ENCODE assay signal across 2 cellular contexts in genomic region chr19:49875177-49875576, GRCh38.
TF ChIP-seq lines count a peak whose summit lies in the region.

No MANE protein-coding gene starts in this region.

TF ChIP-seq in SK-N-SH, 30 proteins besides CTCF, POLR2A, EP300 and RAD21:
- TF ChIP-seq, protein P1, sequence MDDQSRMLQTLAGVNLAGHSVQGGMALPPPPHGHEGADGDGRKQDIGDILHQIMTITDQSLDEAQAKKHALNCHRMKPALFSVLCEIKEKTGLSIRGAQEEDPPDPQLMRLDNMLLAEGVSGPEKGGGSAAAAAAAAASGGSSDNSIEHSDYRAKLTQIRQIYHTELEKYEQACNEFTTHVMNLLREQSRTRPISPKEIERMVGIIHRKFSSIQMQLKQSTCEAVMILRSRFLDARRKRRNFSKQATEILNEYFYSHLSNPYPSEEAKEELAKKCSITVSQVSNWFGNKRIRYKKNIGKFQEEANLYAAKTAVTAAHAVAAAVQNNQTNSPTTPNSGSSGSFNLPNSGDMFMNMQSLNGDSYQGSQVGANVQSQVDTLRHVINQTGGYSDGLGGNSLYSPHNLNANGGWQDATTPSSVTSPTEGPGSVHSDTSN (IDR thresholded peaks at IDR 0.05): no peak
- no peak for TF ChIP-seq YY1 (IDR thresholded peaks at IDR 0.05; ENCODE audit: low read depth)
- TF ChIP-seq IRF3 (IDR thresholded peaks at IDR 0.05; ENCODE audit: low read depth, low read length): no peak
- TF ChIP-seq TAF1 (IDR thresholded peaks at IDR 0.05; ENCODE audit: borderline replicate concordance, low read depth, low read length): no peak
- TF ChIP-seq POLR2AphosphoS5 (IDR thresholded peaks at IDR 0.05; ENCODE audit: low read depth, low read length): no peak
- TF ChIP-seq, protein P2, sequence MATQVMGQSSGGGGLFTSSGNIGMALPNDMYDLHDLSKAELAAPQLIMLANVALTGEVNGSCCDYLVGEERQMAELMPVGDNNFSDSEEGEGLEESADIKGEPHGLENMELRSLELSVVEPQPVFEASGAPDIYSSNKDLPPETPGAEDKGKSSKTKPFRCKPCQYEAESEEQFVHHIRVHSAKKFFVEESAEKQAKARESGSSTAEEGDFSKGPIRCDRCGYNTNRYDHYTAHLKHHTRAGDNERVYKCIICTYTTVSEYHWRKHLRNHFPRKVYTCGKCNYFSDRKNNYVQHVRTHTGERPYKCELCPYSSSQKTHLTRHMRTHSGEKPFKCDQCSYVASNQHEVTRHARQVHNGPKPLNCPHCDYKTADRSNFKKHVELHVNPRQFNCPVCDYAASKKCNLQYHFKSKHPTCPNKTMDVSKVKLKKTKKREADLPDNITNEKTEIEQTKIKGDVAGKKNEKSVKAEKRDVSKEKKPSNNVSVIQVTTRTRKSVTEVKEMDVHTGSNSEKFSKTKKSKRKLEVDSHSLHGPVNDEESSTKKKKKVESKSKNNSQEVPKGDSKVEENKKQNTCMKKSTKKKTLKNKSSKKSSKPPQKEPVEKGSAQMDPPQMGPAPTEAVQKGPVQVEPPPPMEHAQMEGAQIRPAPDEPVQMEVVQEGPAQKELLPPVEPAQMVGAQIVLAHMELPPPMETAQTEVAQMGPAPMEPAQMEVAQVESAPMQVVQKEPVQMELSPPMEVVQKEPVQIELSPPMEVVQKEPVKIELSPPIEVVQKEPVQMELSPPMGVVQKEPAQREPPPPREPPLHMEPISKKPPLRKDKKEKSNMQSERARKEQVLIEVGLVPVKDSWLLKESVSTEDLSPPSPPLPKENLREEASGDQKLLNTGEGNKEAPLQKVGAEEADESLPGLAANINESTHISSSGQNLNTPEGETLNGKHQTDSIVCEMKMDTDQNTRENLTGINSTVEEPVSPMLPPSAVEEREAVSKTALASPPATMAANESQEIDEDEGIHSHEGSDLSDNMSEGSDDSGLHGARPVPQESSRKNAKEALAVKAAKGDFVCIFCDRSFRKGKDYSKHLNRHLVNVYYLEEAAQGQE (IDR thresholded peaks at IDR 0.05; ENCODE audit: low read depth, low read length): no peak
- TF ChIP-seq FOXJ3 (CRISPR knock-in tag; IDR thresholded peaks at IDR 0.05): no peak
- no peak for TF ChIP-seq TCF12 (IDR thresholded peaks at IDR 0.05)
- TF ChIP-seq, protein P3, sequence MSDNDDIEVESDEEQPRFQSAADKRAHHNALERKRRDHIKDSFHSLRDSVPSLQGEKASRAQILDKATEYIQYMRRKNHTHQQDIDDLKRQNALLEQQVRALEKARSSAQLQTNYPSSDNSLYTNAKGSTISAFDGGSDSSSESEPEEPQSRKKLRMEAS (IDR thresholded peaks at IDR 0.05; ENCODE audit: low read depth): no peak
- no peak for TF ChIP-seq SIN3A (IDR thresholded peaks at IDR 0.05; ENCODE audit: borderline replicate concordance, low read depth, low read length)
- no peak for TF ChIP-seq NRF1 (IDR thresholded peaks at IDR 0.05; ENCODE audit: low read depth, low read length)
- TF ChIP-seq ELF1 (IDR thresholded peaks at IDR 0.05): no peak
- TF ChIP-seq, protein P4, sequence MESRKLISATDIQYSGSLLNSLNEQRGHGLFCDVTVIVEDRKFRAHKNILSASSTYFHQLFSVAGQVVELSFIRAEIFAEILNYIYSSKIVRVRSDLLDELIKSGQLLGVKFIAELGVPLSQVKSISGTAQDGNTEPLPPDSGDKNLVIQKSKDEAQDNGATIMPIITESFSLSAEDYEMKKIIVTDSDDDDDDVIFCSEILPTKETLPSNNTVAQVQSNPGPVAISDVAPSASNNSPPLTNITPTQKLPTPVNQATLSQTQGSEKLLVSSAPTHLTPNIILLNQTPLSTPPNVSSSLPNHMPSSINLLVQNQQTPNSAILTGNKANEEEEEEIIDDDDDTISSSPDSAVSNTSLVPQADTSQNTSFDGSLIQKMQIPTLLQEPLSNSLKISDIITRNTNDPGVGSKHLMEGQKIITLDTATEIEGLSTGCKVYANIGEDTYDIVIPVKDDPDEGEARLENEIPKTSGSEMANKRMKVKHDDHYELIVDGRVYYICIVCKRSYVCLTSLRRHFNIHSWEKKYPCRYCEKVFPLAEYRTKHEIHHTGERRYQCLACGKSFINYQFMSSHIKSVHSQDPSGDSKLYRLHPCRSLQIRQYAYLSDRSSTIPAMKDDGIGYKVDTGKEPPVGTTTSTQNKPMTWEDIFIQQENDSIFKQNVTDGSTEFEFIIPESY (IDR thresholded peaks at IDR 0.05; ENCODE audit: borderline replicate concordance, low read depth): no peak

TF ChIP-seq in SK-N-SH treated with all-trans-retinoic acid at 6 μM for 48 hours, 23 proteins besides CTCF, POLR2A, EP300 and RAD21 (continued from another document):
- no peak for TF ChIP-seq TSHZ2 (CRISPR knock-in tag; IDR thresholded peaks at IDR 0.05)
- no peak for TF ChIP-seq SNAI2 (CRISPR knock-in tag; IDR thresholded peaks at IDR 0.05)
- no peak for TF ChIP-seq CREB5 (CRISPR knock-in tag; IDR thresholded peaks at IDR 0.05; ENCODE audit: low read depth)
- TF ChIP-seq RARB (CRISPR knock-in tag; IDR thresholded peaks at IDR 0.05): no peak
- TF ChIP-seq, protein P5, sequence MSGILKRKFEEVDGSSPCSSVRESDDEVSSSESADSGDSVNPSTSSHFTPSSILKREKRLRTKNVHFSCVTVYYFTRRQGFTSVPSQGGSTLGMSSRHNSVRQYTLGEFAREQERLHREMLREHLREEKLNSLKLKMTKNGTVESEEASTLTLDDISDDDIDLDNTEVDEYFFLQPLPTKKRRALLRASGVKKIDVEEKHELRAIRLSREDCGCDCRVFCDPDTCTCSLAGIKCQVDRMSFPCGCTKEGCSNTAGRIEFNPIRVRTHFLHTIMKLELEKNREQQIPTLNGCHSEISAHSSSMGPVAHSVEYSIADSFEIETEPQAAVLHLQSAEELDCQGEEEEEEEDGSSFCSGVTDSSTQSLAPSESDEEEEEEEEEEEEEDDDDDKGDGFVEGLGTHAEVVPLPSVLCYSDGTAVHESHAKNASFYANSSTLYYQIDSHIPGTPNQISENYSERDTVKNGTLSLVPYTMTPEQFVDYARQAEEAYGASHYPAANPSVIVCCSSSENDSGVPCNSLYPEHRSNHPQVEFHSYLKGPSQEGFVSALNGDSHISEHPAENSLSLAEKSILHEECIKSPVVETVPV (CRISPR knock-in tag; IDR thresholded peaks at IDR 0.05): no peak
- no peak for TF ChIP-seq ZNF565 (CRISPR knock-in tag; conservative IDR thresholded peaks at IDR 0.05; ENCODE audit: low read depth)
- TF ChIP-seq ZFP30 (CRISPR knock-in tag; IDR thresholded peaks at IDR 0.05): no peak
- TF ChIP-seq OSR1 (CRISPR knock-in tag; IDR thresholded peaks at IDR 0.05): no peak
- TF ChIP-seq BACH2 (CRISPR knock-in tag; IDR thresholded peaks at IDR 0.05; ENCODE audit: borderline replicate concordance): no peak
- no peak for TF ChIP-seq GLIS3 (CRISPR knock-in tag; IDR thresholded peaks at IDR 0.05)
- no peak for TF ChIP-seq TOX (CRISPR knock-in tag; IDR thresholded peaks at IDR 0.05; ENCODE audit: borderline replicate concordance)
- no peak for TF ChIP-seq PPARA (CRISPR knock-in tag; IDR thresholded peaks at IDR 0.05; ENCODE audit: borderline replicate concordance)
- TF ChIP-seq, protein P6, sequence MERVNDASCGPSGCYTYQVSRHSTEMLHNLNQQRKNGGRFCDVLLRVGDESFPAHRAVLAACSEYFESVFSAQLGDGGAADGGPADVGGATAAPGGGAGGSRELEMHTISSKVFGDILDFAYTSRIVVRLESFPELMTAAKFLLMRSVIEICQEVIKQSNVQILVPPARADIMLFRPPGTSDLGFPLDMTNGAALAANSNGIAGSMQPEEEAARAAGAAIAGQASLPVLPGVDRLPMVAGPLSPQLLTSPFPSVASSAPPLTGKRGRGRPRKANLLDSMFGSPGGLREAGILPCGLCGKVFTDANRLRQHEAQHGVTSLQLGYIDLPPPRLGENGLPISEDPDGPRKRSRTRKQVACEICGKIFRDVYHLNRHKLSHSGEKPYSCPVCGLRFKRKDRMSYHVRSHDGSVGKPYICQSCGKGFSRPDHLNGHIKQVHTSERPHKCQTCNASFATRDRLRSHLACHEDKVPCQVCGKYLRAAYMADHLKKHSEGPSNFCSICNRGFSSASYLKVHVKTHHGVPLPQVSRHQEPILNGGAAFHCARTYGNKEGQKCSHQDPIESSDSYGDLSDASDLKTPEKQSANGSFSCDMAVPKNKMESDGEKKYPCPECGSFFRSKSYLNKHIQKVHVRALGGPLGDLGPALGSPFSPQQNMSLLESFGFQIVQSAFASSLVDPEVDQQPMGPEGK (CRISPR knock-in tag; IDR thresholded peaks at IDR 0.05; ENCODE audit: borderline replicate concordance): no peak
- no peak for TF ChIP-seq ZFP3 (CRISPR knock-in tag; IDR thresholded peaks at IDR 0.05)
TF ChIP-seq in SK-N-SH treated with all-trans-retinoic acid at 6 μM for 48 hours: peak in this region for 0.
